Comparison of ENCODE assay signal across 8 cellular contexts in genomic region chr7:47180268-47180826, GRCh38.
DNase-seq lines count a peak whose midpoint lies in the region; ATAC-seq and TF ChIP-seq lines count a peak whose summit lies in the region.

No MANE protein-coding gene starts in this region.

- peaks cover 28% of the 10 kb centered on the region for H3K4me1 Mint-ChIP-seq in nephron progenitor cell
- no peaks in the 10 kb centered on the region for H3K4me1 Mint-ChIP-seq in activated T-helper 17 cell treated with anti-CD3 and anti-CD28 coated beads, Interleukin-2, amount 50 U/mL, for 72 hours
- no peaks in the 10 kb centered on the region for H3K4me1 Mint-ChIP-seq in activated T-cell treated with anti-CD3 and anti-CD28 coated beads, Interleukin-2, amount 50 U/mL, for 4 hours (ENCODE audit: low read depth)

- H3K27ac Mint-ChIP-seq in nephron progenitor cell: no peak overlapping the region
- no peak overlapping the region for H3K27ac Mint-ChIP-seq in activated T-helper 17 cell treated with anti-CD3 and anti-CD28 coated beads, Interleukin-2, amount 50 U/mL, for 72 hours

- peaks cover 18% of the 10 kb centered on the region for H3K27me3 Mint-ChIP-seq in nephron progenitor cell (ENCODE audit: low read depth, poor library complexity)
- no peaks in the 10 kb centered on the region for H3K27me3 Mint-ChIP-seq in activated T-helper 17 cell treated with anti-CD3 and anti-CD28 coated beads, Interleukin-2, amount 50 U/mL, for 72 hours
- no peaks in the 10 kb centered on the region for H3K27me3 Mint-ChIP-seq in activated T-cell treated with anti-CD3 and anti-CD28 coated beads, Interleukin-2, amount 50 U/mL, for 4 hours (ENCODE audit: low read depth)

- POLR2A ChIA-PET in Panc1 (lab: Charles Lee): no interaction called here

- CTCF ChIA-PET in Panc1 (lab: Charles Lee): interaction anchor here (1.3 kb wide), 1 partner anchor 1257 kb away, joined by 5 read pairs; no protein-coding TSS in a partner anchor

- H3K4me3 ChIP-seq in BLaER1 treated with 17β-estradiol and CSF1 and Interleukin-3, amounts not matched to agents 10 nM and 100 nM: no peak overlapping the region
- H3K4me3 ChIP-seq in Jurkat, Clone E6-1 (ENCODE audit: low read length): no peak overlapping the region
- H3K4me3 ChIP-seq in Panc1 (ENCODE audit: low read depth in 2 of 2, low read length in 2 of 2): no peak overlapping the region

- TF ChIP-seq CTCF in Panc1 (IDR thresholded peaks at IDR 0.05) (peak; percentile 91), nephron progenitor cell (IDR thresholded peaks at IDR 0.05) (peak; percentile 83)

- H3K9me3 ChIP-seq in BLaER1 treated with 17β-estradiol and CSF1 and Interleukin-3, amounts not matched to agents 10 nM and 100 nM (replicated peaks in 1 of 11): peaks cover 19 to 34% (median 28%) of the 10 kb centered on the region in 11 experiments
- H3K9me3 ChIP-seq in Panc1 (ENCODE audit: control insufficient read depth, insufficient read depth, low read depth, low read length): no peaks in the 10 kb centered on the region

- ATAC-seq in GM18870 (IDR thresholded peaks at IDR 0.05; ENCODE audit: unreplicated experiment) (peak; percentile 58), Panc1 (peak; percentile 92), esophagus mucosa (peak; percentile 62)
- ATAC-seq in activated T-helper 17 cell treated with anti-CD3 and anti-CD28 coated beads, Interleukin-2, amount 50 U/mL, for 72 hours (replicated peaks): no peak
- ATAC-seq in activated T-cell treated with anti-CD3 and anti-CD28 coated beads, Interleukin-2, amount 50 U/mL, for 4 hours: no peak

- H3K4me1 ChIP-seq in BLaER1 treated with 17β-estradiol and CSF1 and Interleukin-3, amounts not matched to agents 10 nM and 100 nM: peaks cover 25 to 57% (median 49%) of the 10 kb centered on the region in 10 experiments
- H3K4me1 ChIP-seq in Panc1 (ENCODE audit: control insufficient read depth, insufficient read depth, low read length): no peaks in the 10 kb centered on the region

- peak overlapping the region in 1 of 11 experiments; percentile 17; a peak in 1 of 22 replicates for H3K9ac ChIP-seq in BLaER1 treated with 17β-estradiol and CSF1 and Interleukin-3, amounts not matched to agents 10 nM and 100 nM

- H3K4me3 Mint-ChIP-seq in nephron progenitor cell: no peak overlapping the region
- H3K4me3 Mint-ChIP-seq in activated T-helper 17 cell treated with anti-CD3 and anti-CD28 coated beads, Interleukin-2, amount 50 U/mL, for 72 hours: no peak overlapping the region
- no peak overlapping the region for H3K4me3 Mint-ChIP-seq in activated T-cell treated with anti-CD3 and anti-CD28 coated beads, Interleukin-2, amount 50 U/mL, for 4 hours

- DNase-seq in Jurkat, Clone E6-1 (ENCODE audit: low read depth, low spot score): peak; percentile 17
- DNase-seq in Panc1 (ENCODE audit: low read depth, low spot score) (peak; percentile 36), nephron progenitor cell (peak; percentile 67)
- DNase-seq in activated T-cell treated with anti-CD3 and anti-CD28 coated beads, Interleukin-2, amount 50 U/mL, for 4 hours: no peak

- in situ Hi-C loops in Panc1 (cut with HindIII; ENCODE audit: low pct_unique_long_range_greater_than_20kb, low sequenced_read_pairs): no loop called here

- H3K4me2 ChIP-seq in BLaER1 treated with 17β-estradiol and CSF1 and Interleukin-3, amounts not matched to agents 10 nM and 100 nM: peak overlapping the region; percentile 23 to 93 (median 53); a peak in 21 of 22 replicates

- H4K20me1 ChIP-seq in BLaER1 treated with 17β-estradiol and CSF1 and Interleukin-3, amounts not matched to agents 10 nM and 100 nM: no peaks in the 10 kb centered on the region

- no peaks in the 10 kb centered on the region for H3K36me3 ChIP-seq in BLaER1 treated with 17β-estradiol and CSF1 and Interleukin-3, amounts not matched to agents 10 nM and 100 nM
- no peaks in the 10 kb centered on the region for H3K36me3 ChIP-seq in Panc1 (ENCODE audit: control insufficient read depth, insufficient read depth, low read length)

- no TSS peak for BruUV-seq in Panc1 (replicated peaks; lab: Mats Ljungman, UMichigan)

- H3K27me3 ChIP-seq in BLaER1 treated with 17β-estradiol and CSF1 and Interleukin-3, amounts not matched to agents 10 nM and 100 nM: no peaks in the 10 kb centered on the region
- H3K27me3 ChIP-seq in Panc1 (ENCODE audit: control insufficient read depth, insufficient read depth, low read length): peaks cover 10% of the 10 kb centered on the region

- intact Hi-C loops in Panc1 (cut with micrococcal nuclease; ENCODE audit: unreplicated experiment): loop anchor here (1.0 to 2.0 kb wide), 3 partner anchors 828 to 1289 kb away; no protein-coding TSS in a partner anchor

- H3K27ac ChIP-seq in BLaER1 treated with 17β-estradiol and CSF1 and Interleukin-3, amounts not matched to agents 10 nM and 100 nM: no peak overlapping the region
- no peak overlapping the region for H3K27ac ChIP-seq in Panc1 (ENCODE audit: low read length)

- H3K9me3 Mint-ChIP-seq in nephron progenitor cell: peaks cover 27% of the 10 kb centered on the region
- no peaks in the 10 kb centered on the region for H3K9me3 Mint-ChIP-seq in activated T-helper 17 cell treated with anti-CD3 and anti-CD28 coated beads, Interleukin-2, amount 50 U/mL, for 72 hours
- H3K9me3 Mint-ChIP-seq in activated T-cell treated with anti-CD3 and anti-CD28 coated beads, Interleukin-2, amount 50 U/mL, for 4 hours: peaks cover 6% of the 10 kb centered on the region

- H3K36me3 Mint-ChIP-seq in nephron progenitor cell (ENCODE audit: low read depth): peaks cover 17% of the 10 kb centered on the region
- no peaks in the 10 kb centered on the region for H3K36me3 Mint-ChIP-seq in activated T-helper 17 cell treated with anti-CD3 and anti-CD28 coated beads, Interleukin-2, amount 50 U/mL, for 72 hours (ENCODE audit: low read depth)
- no peaks in the 10 kb centered on the region for H3K36me3 Mint-ChIP-seq in activated T-cell treated with anti-CD3 and anti-CD28 coated beads, Interleukin-2, amount 50 U/mL, for 4 hours (ENCODE audit: insufficient read depth)

Comparison
In these comparisons a context has a peak if more than half of its experiments do, and no peak if none do; other contexts are left out.
1. ATAC-seq: peak in GM18870 (single experiment), Panc1 (single experiment) and esophagus mucosa (single experiment); none in activated T-helper 17 cell treated with anti-CD3 and anti-CD28 coated beads, Interleukin-2, amount 50 U/mL, for 72 hours (single experiment) and activated T-cell treated with anti-CD3 and anti-CD28 coated beads, Interleukin-2, amount 50 U/mL, for 4 hours (0 of 2).